In the genomic region with DNA sequence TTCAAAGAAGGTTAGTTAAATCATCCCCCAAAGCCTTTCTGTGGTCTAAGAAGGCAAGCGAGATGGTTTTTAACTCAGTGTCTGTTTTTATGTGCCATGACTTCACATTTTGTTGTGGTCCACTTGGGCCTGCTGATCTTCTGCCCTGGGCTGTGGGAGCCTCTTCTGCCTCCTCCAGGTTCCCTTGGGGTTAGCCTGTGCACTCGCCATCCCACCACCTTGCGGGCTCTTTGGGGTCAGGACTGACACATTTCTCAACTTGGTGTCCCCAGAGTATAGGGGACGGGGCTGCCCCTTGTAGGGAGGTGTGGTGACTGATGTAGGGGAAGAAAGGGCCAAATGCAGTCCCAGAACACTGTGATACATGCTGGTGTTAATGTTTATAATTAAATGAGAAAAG, we compare ENCODE assay signal across 10 cellular contexts.
DNase-seq lines count a peak whose midpoint lies in the region; ATAC-seq and TF ChIP-seq lines count a peak whose summit lies in the region.
"Had no signal": no experiment of that assay in that cellular context is flagged by ENCODE, and none has a peak within 500 bp of the region (broad histone marks: within the 10 kb centered on the region; RNA-seq: fewer than 3 reads in every experiment).

No MANE protein-coding gene starts in this region.

- no peaks in the 10 kb centered on the region for H3K36me3 ChIP-seq in brain microvascular endothelial cell (replicated peaks)

- CTCF ChIA-PET in activated CD8-positive, alpha-beta memory T cell treated with anti-CD3 and anti-CD28 coated beads, Interleukin-2, amount 10 ng/mL, durations not matched to agents 7 days and 5 days (lab: Charles Lee): no interaction called here

- no peak for TF ChIP-seq CTCF in brain microvascular endothelial cell (IDR thresholded peaks at IDR 0.05; ENCODE audit: low read depth, low read length, missing control alignments)

- ATAC-seq in HG02840 (IDR thresholded peaks at IDR 0.05; ENCODE audit: low FRiP score, unreplicated experiment): peak; percentile 78
- peak; percentile 81 for ATAC-seq in activated CD8-positive, alpha-beta memory T cell treated with anti-CD3 and anti-CD28 coated beads, Interleukin-2, amount 10 ng/mL, durations not matched to agents 7 days and 5 days
- ATAC-seq in stimulated activated naive CD8-positive, alpha-beta T cell treated with anti-CD3 and anti-CD28 coated beads, Interleukin-15, amount 100 ng/mL, for 72 hours: peak; percentile 99
- no peak for ATAC-seq in Right ventricle myocardium superior (ENCODE audit: poor library complexity)

- no peak overlapping the region for H3K4me3 Mint-ChIP-seq in activated CD8-positive, alpha-beta memory T cell treated with anti-CD3 and anti-CD28 coated beads, Interleukin-2, amount 10 ng/mL, durations not matched to agents 7 days and 5 days
- peak overlapping the region; percentile 4 to 34 for H3K4me3 Mint-ChIP-seq in stimulated activated naive CD8-positive, alpha-beta T cell treated with anti-CD3 and anti-CD28 coated beads, Interleukin-15, amount 100 ng/mL, for 72 hours
- H3K4me3 Mint-ChIP-seq: mesothelial cell of epicardium had no signal

- H3K4me3 ChIP-seq in brain microvascular endothelial cell (ENCODE audit: low read depth, low read length): no peak overlapping the region

- H3K27ac Mint-ChIP-seq in activated CD8-positive, alpha-beta memory T cell treated with anti-CD3 and anti-CD28 coated beads, Interleukin-2, amount 10 ng/mL, durations not matched to agents 7 days and 5 days: peak overlapping the region; percentile 41
- peak overlapping the region; percentile 22 to 66 for H3K27ac Mint-ChIP-seq in stimulated activated naive CD8-positive, alpha-beta T cell treated with anti-CD3 and anti-CD28 coated beads, Interleukin-15, amount 100 ng/mL, for 72 hours
- H3K27ac Mint-ChIP-seq: mesothelial cell of epicardium had no signal

- intact Hi-C loops in Right ventricle myocardium superior (cut with DNase I): no loop called here

- H3K4me1 Mint-ChIP-seq in activated CD8-positive, alpha-beta memory T cell treated with anti-CD3 and anti-CD28 coated beads, Interleukin-2, amount 10 ng/mL, durations not matched to agents 7 days and 5 days: peaks cover 22% of the 10 kb centered on the region
- H3K4me1 Mint-ChIP-seq in stimulated activated naive CD8-positive, alpha-beta T cell treated with anti-CD3 and anti-CD28 coated beads, Interleukin-15, amount 100 ng/mL, for 72 hours: peaks cover 36% of the 10 kb centered on the region

- H3K27ac ChIP-seq in brain microvascular endothelial cell: no peak overlapping the region

- H3K36me3 Mint-ChIP-seq in activated CD8-positive, alpha-beta memory T cell treated with anti-CD3 and anti-CD28 coated beads, Interleukin-2, amount 10 ng/mL, durations not matched to agents 7 days and 5 days: no peaks in the 10 kb centered on the region
- H3K36me3 Mint-ChIP-seq: mesothelial cell of epicardium had no signal

- H3K27me3 Mint-ChIP-seq in activated CD8-positive, alpha-beta memory T cell treated with anti-CD3 and anti-CD28 coated beads, Interleukin-2, amount 10 ng/mL, durations not matched to agents 7 days and 5 days: no peaks in the 10 kb centered on the region
- no peaks in the 10 kb centered on the region for H3K27me3 Mint-ChIP-seq in stimulated activated naive CD8-positive, alpha-beta T cell treated with anti-CD3 and anti-CD28 coated beads, Interleukin-15, amount 100 ng/mL, for 72 hours

- no peaks in the 10 kb centered on the region for H3K27me3 ChIP-seq in brain microvascular endothelial cell (replicated peaks)

- in situ Hi-C loops in brain microvascular endothelial cell (cut with HindIII; ENCODE audit: low pct_ligation_motif_present, low sequenced_read_pairs): no loop called here

- DNase-seq in stimulated activated CD4-positive, alpha-beta T cell treated with anti-CD3 and anti-CD28 coated beads, Interleukin-12 subunit alpha, Interleukin-12 subunit beta, amount 100 ng/mL, for 48 hours (ENCODE audit: low read depth in 2 of 3, low spot score in 1 of 3): peak; percentile 14 to 48 (median 46)
- no peak for DNase-seq in stimulated activated CD4-positive, alpha-beta T cell treated with anti-CD3 and anti-CD28 coated beads, Interleukin-12 subunit alpha, Interleukin-12 subunit beta, amount 100 ng/mL, for 4 hours
- DNase-seq in activated CD8-positive, alpha-beta memory T cell treated with anti-CD3 and anti-CD28 coated beads, Interleukin-2, amount 10 ng/mL, durations not matched to agents 7 days and 5 days: peak; percentile 88
- DNase-seq in stimulated activated naive CD8-positive, alpha-beta T cell treated with anti-CD3 and anti-CD28 coated beads, Interleukin-15, amount 100 ng/mL, for 72 hours: peak; percentile 83 to 93
- DNase-seq in brain microvascular endothelial cell (no peak), germinal center (ENCODE audit: low spot score) (no peak), Right ventricle myocardium superior (no peak)
- DNase-seq: NCI-H2171 had no signal

- H3K9me3 Mint-ChIP-seq in activated CD8-positive, alpha-beta memory T cell treated with anti-CD3 and anti-CD28 coated beads, Interleukin-2, amount 10 ng/mL, durations not matched to agents 7 days and 5 days (ENCODE audit: low read depth): no peaks in the 10 kb centered on the region
- no peaks in the 10 kb centered on the region for H3K9me3 Mint-ChIP-seq in stimulated activated naive CD8-positive, alpha-beta T cell treated with anti-CD3 and anti-CD28 coated beads, Interleukin-15, amount 100 ng/mL, for 72 hours
- H3K9me3 Mint-ChIP-seq: mesothelial cell of epicardium had no signal

Comparison
In these comparisons a context has a peak if more than half of its experiments do, and no peak if none do; other contexts are left out.
1. DNase-seq: peak in stimulated activated CD4-positive, alpha-beta T cell treated with anti-CD3 and anti-CD28 coated beads, Interleukin-12 subunit alpha, Interleukin-12 subunit beta, amount 100 ng/mL, for 48 hours (3 of 3), activated CD8-positive, alpha-beta memory T cell treated with anti-CD3 and anti-CD28 coated beads, Interleukin-2, amount 10 ng/mL, durations not matched to agents 7 days and 5 days (single experiment) and stimulated activated naive CD8-positive, alpha-beta T cell treated with anti-CD3 and anti-CD28 coated beads, Interleukin-15, amount 100 ng/mL, for 72 hours (2 of 2); none in stimulated activated CD4-positive, alpha-beta T cell treated with anti-CD3 and anti-CD28 coated beads, Interleukin-12 subunit alpha, Interleukin-12 subunit beta, amount 100 ng/mL, for 4 hours (single experiment), brain microvascular endothelial cell (single experiment), germinal center (single experiment) and Right ventricle myocardium superior (single experiment).